3 cellular contexts compared by ENCODE assay signal in genomic region chr12:64480148-64480547, GRCh38.
TF ChIP-seq lines count a peak whose summit lies in the region.

No MANE protein-coding gene starts in this region.

TF ChIP-seq in SK-N-SH, 30 proteins besides CTCF, POLR2A, EP300 and RAD21 (continues in another document):
- TF ChIP-seq REST (IDR thresholded peaks at IDR 0.05; ENCODE audit: low read depth, low read length) (no peak), ZBTB33 (IDR thresholded peaks at IDR 0.05; ENCODE audit: borderline replicate concordance, low read depth) (no peak), JUND (IDR thresholded peaks at IDR 0.05) (peak; percentile 41; the same call in 1 of the 2 replicates), TAF1 (IDR thresholded peaks at IDR 0.05; ENCODE audit: borderline replicate concordance, low read depth, low read length) (no peak), RXRA (IDR thresholded peaks at IDR 0.05; ENCODE audit: borderline replicate concordance, low read depth) (no peak), YY1 (IDR thresholded peaks at IDR 0.05; ENCODE audit: low read depth) (no peak), MEF2A (IDR thresholded peaks at IDR 0.05; ENCODE audit: borderline replicate concordance, low read depth) (no peak), MXI1 (IDR thresholded peaks at IDR 0.05; ENCODE audit: low read depth, low read length) (no peak), FOSL2 (IDR thresholded peaks at IDR 0.05; ENCODE audit: borderline replicate concordance, low read depth) (peak; percentile 25; the same call in 1 of the 2 replicates), GATA2 (CRISPR knock-in tag; IDR thresholded peaks at IDR 0.05) (no peak), FOXM1 (IDR thresholded peaks at IDR 0.05; ENCODE audit: low read depth) (no peak), FOXJ3 (CRISPR knock-in tag; IDR thresholded peaks at IDR 0.05) (no peak), SIN3A (IDR thresholded peaks at IDR 0.05; ENCODE audit: borderline replicate concordance, low read depth, low read length) (no peak), USF2 (IDR thresholded peaks at IDR 0.05; ENCODE audit: borderline replicate concordance, low read depth, low read length) (no peak), NRF1 (IDR thresholded peaks at IDR 0.05; ENCODE audit: low read depth, low read length) (no peak)

TF ChIP-seq in SK-N-SH treated with all-trans-retinoic acid at 6 μM for 48 hours, 23 proteins besides CTCF, POLR2A, EP300 and RAD21:
- TF ChIP-seq CREB5 (CRISPR knock-in tag; IDR thresholded peaks at IDR 0.05; ENCODE audit: low read depth) (no peak), SNAI2 (CRISPR knock-in tag; IDR thresholded peaks at IDR 0.05) (no peak), ARNTL (CRISPR knock-in tag; IDR thresholded peaks at IDR 0.05; ENCODE audit: borderline replicate concordance, low read depth) (no peak), ZNF565 (CRISPR knock-in tag; conservative IDR thresholded peaks at IDR 0.05; ENCODE audit: low read depth) (no peak), OSR1 (CRISPR knock-in tag; IDR thresholded peaks at IDR 0.05) (no peak)

TF ChIP-seq in IMR-90, 13 proteins besides CTCF, POLR2A, EP300 and RAD21:
- no peak for TF ChIP-seq MAZ (IDR thresholded peaks at IDR 0.05; ENCODE audit: borderline replicate concordance, low read depth, low read length)
- TF ChIP-seq ELK1 (IDR thresholded peaks at IDR 0.05; ENCODE audit: borderline replicate concordance, low read depth, low read length): no peak
- TF ChIP-seq MXI1 (IDR thresholded peaks at IDR 0.05; ENCODE audit: borderline replicate concordance, low read depth, low read length): no peak
- TF ChIP-seq RFX5 (IDR thresholded peaks at IDR 0.05; ENCODE audit: low read depth, low read length): no peak
- no peak for TF ChIP-seq NFE2L2 (IDR thresholded peaks at IDR 0.05; ENCODE audit: low read depth, low read length)
- TF ChIP-seq SMC3 (IDR thresholded peaks at IDR 0.05; ENCODE audit: low read depth, low read length): no peak
- TF ChIP-seq FOS (IDR thresholded peaks at IDR 0.05; ENCODE audit: low read depth, low read length): no peak
- TF ChIP-seq MAFK (IDR thresholded peaks at IDR 0.05; ENCODE audit: low read depth, low read length): no peak
- no peak for TF ChIP-seq CHD1 (IDR thresholded peaks at IDR 0.05; ENCODE audit: low read depth, low read length)
- no peak for TF ChIP-seq BHLHE40 (IDR thresholded peaks at IDR 0.05; ENCODE audit: low read depth, low read length)
TF ChIP-seq in IMR-90: peak in this region for 0.
